ENCODE assay signal across 8 cellular contexts in genomic region chr19:12938536-12939291, GRCh38. TPM values are rescaled to one million over a fixed set of nuclear protein-coding genes. Genes with fewer than 3 reads are reported as not detected.
DNase-seq lines count a peak whose midpoint lies in the region; ATAC-seq, FAIRE-seq and TF ChIP-seq lines count a peak whose summit lies in the region.

Gene CALR (plus strand): TSS chr19:12938609. CDS start chr19:12938680, 71 bp downstream.

- H3K27me3 ChIP-seq in H1 (replicated peaks in 1 of 4; ENCODE audit: control insufficient read depth in 3 of 4, extremely low read depth in 1 of 4, insufficient read depth in 3 of 4, low read length in 3 of 4) (no peaks in the 10 kb centered on the region), mononuclear cell (ENCODE audit: insufficient read depth, low read length) (no peaks in the 10 kb centered on the region)

- H3K14ac ChIP-seq in H1 (ENCODE audit: insufficient read length): no peak within 1 kb of the TSS

- H3K4me1 Mint-ChIP-seq in T-cell: peaks cover 57 to 64% (median 61%) of the 10 kb centered on the region in 3 donors

- H3K9me3 ChIP-seq in H1 (ENCODE audit: insufficient read depth in 2 of 2, low read depth in 1 of 2, low read length in 1 of 2): no peaks in the 10 kb centered on the region
- no peaks in the 10 kb centered on the region for H3K9me3 ChIP-seq in mononuclear cell (ENCODE audit: low read depth, low read length)

- TF ChIP-seq CTCF in H1 (IDR thresholded peaks at IDR 0.05; ENCODE audit: control extremely low read depth in 1 of 3, insufficient read depth in 1 of 3, low read depth in 1 of 3, low read length in 3 of 3): no peak

- peak within 1 kb of the TSS; percentile 63 for H3K56ac ChIP-seq in H1 (replicated peaks; ENCODE audit: insufficient read length, low read depth, low read length)

- H3K4me3 ChIP-seq in H1 (ENCODE audit: extremely low read depth in 1 of 4, insufficient read depth in 2 of 4, low read depth in 3 of 4, low read length in 4 of 4) (peak within 1 kb of the TSS; percentile 68 to 97 (median 93)), mononuclear cell (ENCODE audit: low read length) (peak within 1 kb of the TSS; percentile 95)

- H3K23ac ChIP-seq in H1 (ENCODE audit: insufficient read length): no peak within 1 kb of the TSS

- POLR2A ChIA-PET in T-cell (lab: Charles Lee) (interaction anchor here in 1 of 2 donors (0.6 kb wide), 1 partner anchor 1537 kb away, joined by 6 read pairs; no protein-coding TSS in a partner anchor), H1 (lab: Charles Lee; ENCODE audit: partially characterized antibody) (interaction anchor here (0.8 to 3.3 kb wide), 24 partner anchors 8 to 214 kb away, joined by 3 to 71 read pairs (median 8); partner anchors contain the start of genes DNASE2, GADD45GIP1, GCDH and IER2)

- H3K27ac Mint-ChIP-seq in T-cell: peak within 1 kb of the TSS; percentile 92 to 95

- H3K79me1 ChIP-seq in H1 (ENCODE audit: low read depth, low read length): no peaks in the 10 kb centered on the region; the same call in 1 of the 2 replicates

- peak within 1 kb of the TSS; percentile 86 for H4K91ac ChIP-seq in H1 (replicated peaks; ENCODE audit: insufficient read length, low read length)

- peak within 1 kb of the TSS; percentile 9 for H2BK120ac ChIP-seq in H1 (replicated peaks; ENCODE audit: low read depth, low read length)

- H4K8ac ChIP-seq in H1 (ENCODE audit: extremely low read depth, insufficient read depth, low read length): peak within 1 kb of the TSS; percentile 92

- H3K4me2 ChIP-seq in H1 (ENCODE audit: insufficient read depth in 1 of 2, low read depth in 2 of 2, low read length in 2 of 2): peak within 1 kb of the TSS; percentile 87 to 90

- FAIRE-seq in H1 (lab: Jason Lieb, UNC) (no peak), urothelium cell line (lab: Jason Lieb, UNC) (no peak)

- H4K20me1 ChIP-seq in H1 (replicated peaks in 1 of 2; ENCODE audit: control insufficient read depth in 1 of 2, insufficient read depth in 2 of 2, low read length in 2 of 2): peaks cover 12 to 18% of the 10 kb centered on the region in 2 experiments

- CTCF ChIA-PET in T-cell (lab: Charles Lee) (interaction anchor here in 1 of 2 donors (1.0 to 1.1 kb wide), 2 partner anchors 48 to 54 kb away, joined by 3 to 5 read pairs; partner anchors contain the start of gene GCDH), H1 (lab: Charles Lee; ENCODE audit: partially characterized antibody) (interaction anchor here (1.3 to 2.1 kb wide), 2 partner anchors 27 to 53 kb away, joined by 3 to 9 read pairs; no protein-coding TSS in a partner anchor)

- TF ChIP-seq EP300 in H1 (IDR thresholded peaks at IDR 0.05; ENCODE audit: borderline replicate concordance in 1 of 2, low read depth in 2 of 2, low read length in 2 of 2): no peak

- DNase-seq in T-cell (peak in 17 of 34 experiments; percentile 8 to 50 (median 27)), H1 (ENCODE audit: low read depth in 1 of 2, low spot score in 2 of 2) (no peak), urothelium cell line (ENCODE audit: low spot score) (peak; percentile 21), NCI-H187 treated with DMSO at 0.1 percent for 48 hours (lab: John Stamatoyannopoulos, UW) (no peak)

- H2BK15ac ChIP-seq in H1 (ENCODE audit: low read length): peak within 1 kb of the TSS; percentile 95; the same call in 1 of the 2 replicates

- no peaks in the 10 kb centered on the region for H3K27me3 Mint-ChIP-seq in T-cell

- H2BK20ac ChIP-seq in H1 (ENCODE audit: low read length): 0 out of 2 replicates have a peak within 1 kb of the TSS, but pooled peaks have one; percentile 61

- peak within 1 kb of the TSS; percentile 42 to 95 (median 80) for H3K9ac ChIP-seq in H1 (replicated peaks in 1 of 4; ENCODE audit: extremely low read depth in 1 of 4, low read depth in 3 of 4, low read length in 3 of 4)

- ATAC-seq in HG02970 (IDR thresholded peaks at IDR 0.05; ENCODE audit: low FRiP score, unreplicated experiment) (peak; percentile 1), T-cell (replicated peaks in 1 of 4) (peak; percentile 15 to 25 (median 18)), HG02571 (IDR thresholded peaks at IDR 0.05; ENCODE audit: unreplicated experiment) (no peak)

- peak; percentile 99 for TF ChIP-seq POLR2A in GM10847 (IDR thresholded peaks at IDR 0.05; ENCODE audit: extremely low read depth, insufficient read length)
- peak; percentile 98 to 99 for TF ChIP-seq POLR2A in H1 (IDR thresholded peaks at IDR 0.05; ENCODE audit: control extremely low read depth in 1 of 2, low read depth in 2 of 2, low read length in 2 of 2)

- no peak within 1 kb of the TSS for H2AFZ ChIP-seq in H1 (ENCODE audit: low read length)

- H3K23me2 ChIP-seq in H1 (ENCODE audit: low read depth, low read length): peaks cover 11% of the 10 kb centered on the region; the same call in 1 of the 2 replicates

- peak within 1 kb of the TSS; percentile 98 to 99 (median 99) for H3K4me3 Mint-ChIP-seq in T-cell

- peaks cover 19 to 45% (median 34%) of the 10 kb centered on the region in 4 experiments for H3K36me3 ChIP-seq in H1 (ENCODE audit: control insufficient read depth in 2 of 4, insufficient read depth in 4 of 4, low read length in 3 of 4)

- 3% methylated on average over 63 of the region's 67 CpGs; no CpG with 5 or more reads in 1 of the 2 experiments for WGBS in H1 (ENCODE audit: extremely low coverage in 1 of 2, insufficient coverage in 1 of 2, insufficient read length in 1 of 2, insufficient replicate concordance in 2 of 2, low coverage in 1 of 2, low lambda C conversion rate in 2 of 2, missing lambda C conversion rate in 1 of 2), 2 experiments

- TF ChIP-seq RAD21 in H1 (IDR thresholded peaks at IDR 0.05 in 1 of 2, conservative IDR thresholded peaks at IDR 0.05 in 1 of 2; ENCODE audit: low read depth in 2 of 2, low read length in 2 of 2): no peak

- H3K79me2 ChIP-seq in H1 (ENCODE audit: control insufficient read depth in 1 of 2, insufficient read depth in 2 of 2, low read length in 2 of 2): peaks cover 13 to 26% of the 10 kb centered on the region in 2 experiments

- H3K36me3 Mint-ChIP-seq in T-cell: peaks cover 35% of the 10 kb centered on the region

- peak within 1 kb of the TSS; percentile 88 for H3K4ac ChIP-seq in H1 (replicated peaks; ENCODE audit: insufficient read length, low read depth, low read length)

- peak within 1 kb of the TSS; percentile 63 for H4K5ac ChIP-seq in H1 (ENCODE audit: insufficient read length, low read depth, low read length)

- H3K27ac ChIP-seq in H1 (ENCODE audit: low read depth, low read length): peak within 1 kb of the TSS; percentile 32; the same call in 1 of the 2 replicates

- peak within 1 kb of the TSS; percentile 78 for H2BK5ac ChIP-seq in H1 (ENCODE audit: low read depth, low read length)

- peak within 1 kb of the TSS; percentile 50; the same call in 1 of the 2 replicates for H2BK12ac ChIP-seq in H1 (ENCODE audit: low read depth, low read length)

- H3K4me1 ChIP-seq in H1 (replicated peaks in 1 of 4; ENCODE audit: control insufficient read depth in 3 of 4, insufficient read depth in 4 of 4, low read length in 3 of 4): peaks cover 0 to 23% (median 13%) of the 10 kb centered on the region in 4 experiments; a peak in 6 of 7 replicates
- peaks cover 72% of the 10 kb centered on the region for H3K4me1 ChIP-seq in mononuclear cell (ENCODE audit: insufficient read depth, low read length)

- no peak within 1 kb of the TSS for H2AK5ac ChIP-seq in H1 (ENCODE audit: low read depth, low read length)

- no peaks in the 10 kb centered on the region for H3K9me3 Mint-ChIP-seq in T-cell

- H3K18ac ChIP-seq in H1 (ENCODE audit: extremely low read depth, low read length): peak within 1 kb of the TSS; percentile 90

TF ChIP-seq in H1, 55 proteins besides CTCF, POLR2A, EP300 and RAD21:
- TF ChIP-seq TAF7 (optimal IDR thresholded peaks at IDR 0.05; ENCODE audit: borderline replicate concordance, low read depth, low read length) (peak; percentile 87), POLR2AphosphoS5 (IDR thresholded peaks at IDR 0.05; ENCODE audit: low read depth, low read length) (peak; percentile 92), NRF1 (IDR thresholded peaks at IDR 0.05; ENCODE audit: low read depth, low read length) (no peak), YY1 (IDR thresholded peaks at IDR 0.05; ENCODE audit: low read depth, low read length) (peak; percentile 34; the same call in 1 of the 2 replicates), SIRT6 (IDR thresholded peaks at IDR 0.05; ENCODE audit: low read length) (no peak), CEBPB (IDR thresholded peaks at IDR 0.05; ENCODE audit: low read depth, low read length) (no peak), PHF8 (conservative IDR thresholded peaks at IDR 0.05; ENCODE audit: low read depth, low read length) (peak; percentile 95), KDM4A (IDR thresholded peaks at IDR 0.05; ENCODE audit: low read depth, low read length, severe bottlenecking) (peak; percentile 48), SIN3A (conservative IDR thresholded peaks at IDR 0.05 in 1 of 2, IDR thresholded peaks at IDR 0.05 in 1 of 2; ENCODE audit: low read depth in 1 of 2, low read length in 2 of 2) (peak in 1 of 2 experiments; percentile 72; a peak in 2 of 4 replicates), ASH2L (IDR thresholded peaks at IDR 0.05; ENCODE audit: low read length) (peak; percentile 38), JUND (IDR thresholded peaks at IDR 0.05; ENCODE audit: low read length) (no peak), RFX5 (IDR thresholded peaks at IDR 0.05; ENCODE audit: borderline replicate concordance, low read depth, low read length) (no peak), TAF1 (IDR thresholded peaks at IDR 0.05; ENCODE audit: low read depth, low read length) (peak; percentile 95), TBP (IDR thresholded peaks at IDR 0.05; ENCODE audit: low read depth, low read length) (peak; percentile 97), GTF2F1 (IDR thresholded peaks at IDR 0.05; ENCODE audit: borderline replicate concordance, low read depth, low read length) (peak; percentile 57; the same call in 1 of the 2 replicates), SP1 (IDR thresholded peaks at IDR 0.05; ENCODE audit: low read depth, low read length) (no peak)

RNA-seq across cellular contexts. Expression of gene CALR, which starts in this region (rescaled TPM):
- total RNA-seq in T-cell (100 to 1,000 TPM; 429 to 530 (median 501) TPM), mononuclear cell (434 TPM)
- 1,155 and 1,177 TPM in 2 replicates for total RNA-seq in H1 (2021; fragmentation: NEBNext Ultra II Directional; extraction: Animal tissue kit (Norgen Biotek cat#: 25700))
- 418 and 591 TPM in 2 replicates for polyA plus RNA-seq in H1 (2011; rRNA removed)
- 688 TPM for polyA plus RNA-seq in H1 (2011; cell fraction: cytosol; rRNA removed)
- polyA plus RNA-seq in H1 (2011; cell fraction: nucleus; rRNA removed): 550 TPM
- 1,095 to 1,152 TPM (median 1,124 TPM) in 4 replicates for polyA plus RNA-seq in H1 (2012, experiment 1 of 2)
- 936 TPM for polyA plus RNA-seq in H1 (2012, experiment 2 of 2)
- 1,404 TPM for polyA plus RNA-seq in H1 (2013, experiment 1 of 2)
- polyA plus RNA-seq in H1 (2013, experiment 2 of 2): 1,687 TPM
- polyA minus RNA-seq in H1 (2011; rRNA and poly(A)+ RNA removed): 818 and 963 TPM in 2 replicates
- polyA minus RNA-seq in H1 (2011; cell fraction: cytosol; rRNA and poly(A)+ RNA removed): 466 TPM
- 318 TPM for polyA minus RNA-seq in H1 (2011; cell fraction: nucleus; rRNA and poly(A)+ RNA removed)
